In the genomic region with DNA sequence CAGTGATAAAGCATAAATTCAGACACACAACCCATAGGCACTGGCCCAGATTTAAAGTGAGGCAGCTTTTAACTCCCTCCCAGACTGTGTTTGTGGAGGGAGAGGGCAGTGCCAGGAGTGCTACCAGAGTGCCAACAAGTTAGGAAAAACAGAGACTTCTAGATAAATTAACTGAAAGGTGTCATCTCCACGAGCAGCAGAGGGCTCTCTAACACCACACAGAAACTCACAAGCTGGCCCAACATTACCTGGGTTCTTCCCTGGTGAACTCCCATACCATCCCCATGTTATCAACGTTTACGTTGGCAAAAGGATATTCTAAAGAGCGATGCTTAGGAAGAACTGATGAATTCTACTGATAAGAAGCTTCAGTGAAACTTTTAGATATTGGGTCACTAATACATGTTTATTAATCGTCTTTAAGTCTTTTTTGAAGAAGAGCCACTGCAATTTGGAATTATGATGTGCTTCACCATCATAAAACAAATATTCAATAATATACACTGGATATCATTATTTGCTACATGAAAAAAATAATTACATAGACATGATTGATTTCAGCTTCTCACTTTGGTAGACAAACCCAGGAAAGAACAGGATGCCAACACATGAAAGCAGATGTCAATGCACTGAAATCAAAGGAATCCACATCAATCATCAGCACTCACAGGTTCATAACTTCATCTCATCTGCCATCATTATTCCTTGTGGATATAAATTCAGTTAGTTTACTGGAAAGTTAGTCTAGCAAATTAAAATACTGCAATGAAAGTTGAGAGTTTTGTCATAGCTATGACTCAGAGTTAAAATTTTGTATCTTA, we compare ENCODE assay signal across 8 cellular contexts.
DNase-seq lines count a peak whose midpoint lies in the region; ATAC-seq and TF ChIP-seq lines count a peak whose summit lies in the region.

No MANE protein-coding gene starts in this region.

- WGBS in upper lobe of left lung, 2 donors, result 33 to 44% methylated on average over 5 of the region's 5 CpGs

- TF ChIP-seq EP300 in upper lobe of left lung (IDR thresholded peaks at IDR 0.05), result no peak

- H3K4me1 Mint-ChIP-seq in naive B cell, result peaks cover 5 to 13% (median 9%) of the 10 kb centered on the region in 3 donors

- H3K36me3 Mint-ChIP-seq in naive B cell, result no peaks in the 10 kb centered on the region

- peak overlapping the region in 1 of 6 donors; percentile 71 for H3K27ac Mint-ChIP-seq in naive B cell

- H3K36me3 ChIP-seq in upper lobe of left lung, result no peaks in the 10 kb centered on the region

- DNase-seq in C1 segment of cervical spinal cord (lab: John Stamatoyannopoulos, UW) (peak in 10 of 14 donors; percentile 10 to 55 (median 36)), NCI-H2196 (lab: John Stamatoyannopoulos, UW; ENCODE audit: unreplicated experiment) (peak; percentile 39), epithelial cell of esophagus (ENCODE audit: low read depth) (peak; percentile 77), naive B cell (peak; percentile 6), upper lobe of left lung (peak in 1 of 2 donors; percentile 60), foreskin melanocyte (no peak)
- DNase-seq in activated CD4-positive, alpha-beta T cell treated with anti-CD3 and anti-CD28 coated beads for 48 hours, result peak; percentile 47

- H3K4me3 ChIP-seq in epithelial cell of esophagus (ENCODE audit: low read length) (no peak overlapping the region), upper lobe of left lung (no peak overlapping the region)

- H3K27me3 ChIP-seq in upper lobe of left lung, result no peaks in the 10 kb centered on the region

- no peaks in the 10 kb centered on the region for H3K27me3 Mint-ChIP-seq in naive B cell

- peak; percentile 81 for TF ChIP-seq CTCF in epithelial cell of esophagus (IDR thresholded peaks at IDR 0.05; ENCODE audit: insufficient read depth, low read depth, low read length, missing control alignments)
- TF ChIP-seq CTCF in upper lobe of left lung (IDR thresholded peaks at IDR 0.05), result peak in 4 of 6 experiments; percentile 44 to 64 (median 48)

- H3K4me1 ChIP-seq in upper lobe of left lung, result peaks cover 33 to 57% (median 41%) of the 10 kb centered on the region in 4 donors

- peak overlapping the region in 1 of 4 donors; percentile 84 for H3K27ac ChIP-seq in upper lobe of left lung

- TF ChIP-seq POLR2A in upper lobe of left lung (IDR thresholded peaks at IDR 0.05), result no peak

- no peaks in the 10 kb centered on the region for H3K9me3 ChIP-seq in upper lobe of left lung

- ATAC-seq in GM21576 (IDR thresholded peaks at IDR 0.05; ENCODE audit: unreplicated experiment) (peak; percentile 24), naive B cell (ENCODE audit: low read depth in 2 of 2) (no peak), upper lobe of left lung (ENCODE audit: low FRiP score in 2 of 2) (peak in 1 of 2 donors; percentile 27)

- no peak overlapping the region for H3K4me3 Mint-ChIP-seq in naive B cell

- H3K9me3 Mint-ChIP-seq in naive B cell, result no peaks in the 10 kb centered on the region
